Comparison of ENCODE assay signal across 23 cellular contexts in genomic region chr13:111789011-111789410, GRCh38.
"Had no signal": no experiment of that assay in that cellular context is flagged by ENCODE, and none has a peak within 500 bp of the region (broad histone marks: within the 10 kb centered on the region; RNA-seq: fewer than 3 reads in every experiment).

No MANE protein-coding gene starts in this region.

- H3K27ac ChIP-seq: brain microvascular endothelial cell, esophagus squamous epithelium, heart right ventricle, parathyroid adenoma, right atrium auricular region, tibial nerve had no signal

- H3K9me3 Mint-ChIP-seq: activated CD4-positive, alpha-beta memory T cell treated with anti-CD3 and anti-CD28 coated beads for 36 hours; activated naive CD4-positive, alpha-beta T cell treated with anti-CD3 and anti-CD28 coated beads, Interleukin-2, amount 10 ng/mL, durations not matched to agents 7 days and 5 days; activated naive CD8-positive, alpha-beta T cell treated with anti-CD3 and anti-CD28 coated beads, Interleukin-2, amount 10 ng/mL, durations not matched to agents 7 days and 5 days; activated T-cell treated with anti-CD3 and anti-CD28 coated beads, Interleukin-2, amount 50 U/mL, for 24 hours; mesothelial cell of epicardium; naive B cell; nephron progenitor cell had no signal

- H2AFZ ChIP-seq: parathyroid adenoma had no signal

- DNase-seq: activated CD4-positive, alpha-beta memory T cell treated with anti-CD3 and anti-CD28 coated beads for 36 hours; activated CD4-positive, alpha-beta T cell treated with anti-CD3 and anti-CD28 coated beads for 4 hours; activated CD8-positive, alpha-beta memory T cell treated with anti-CD3 and anti-CD28 coated beads, Interleukin-2, amount 50 U/mL, for 48 hours; activated gamma-delta T cell; activated naive CD4-positive, alpha-beta T cell treated with anti-CD3 and anti-CD28 coated beads, Interleukin-2, amount 10 ng/mL, durations not matched to agents 7 days and 5 days; activated naive CD8-positive, alpha-beta T cell treated with anti-CD3 and anti-CD28 coated beads, Interleukin-2, amount 10 ng/mL, durations not matched to agents 7 days and 5 days; activated T-cell treated with anti-CD3 and anti-CD28 coated beads, Interleukin-2, amount 50 U/mL, for 24 hours; brain microvascular endothelial cell; cortex of kidney; esophagus squamous epithelium; foreskin melanocyte; heart right ventricle; naive B cell; nephron progenitor cell; nucleus accumbens; stimulated activated CD4-positive, alpha-beta T cell treated with anti-CD3 and anti-CD28 coated beads, Interleukin-2, amount 100 ng/mL, for 48 hours; stimulated activated naive CD4-positive, alpha-beta T cell treated with Interleukin-2 at 50 U/mL for 16 hours had no signal

- ATAC-seq: heart right ventricle had no signal

- H3K4me3 Mint-ChIP-seq: activated CD4-positive, alpha-beta memory T cell treated with anti-CD3 and anti-CD28 coated beads for 36 hours; activated naive CD4-positive, alpha-beta T cell treated with anti-CD3 and anti-CD28 coated beads, Interleukin-2, amount 10 ng/mL, durations not matched to agents 7 days and 5 days; activated naive CD8-positive, alpha-beta T cell treated with anti-CD3 and anti-CD28 coated beads, Interleukin-2, amount 10 ng/mL, durations not matched to agents 7 days and 5 days; activated T-cell treated with anti-CD3 and anti-CD28 coated beads, Interleukin-2, amount 50 U/mL, for 24 hours; mesothelial cell of epicardium; naive B cell; nephron progenitor cell had no signal

- H3K36me3 ChIP-seq: brain microvascular endothelial cell, esophagus squamous epithelium, heart right ventricle, right atrium auricular region, tibial nerve had no signal

- H3K9ac ChIP-seq: parathyroid adenoma had no signal

- FAIRE-seq: astrocyte, urothelium cell line had no signal

- H3K4me1 ChIP-seq: esophagus squamous epithelium, heart right ventricle, parathyroid adenoma, right atrium auricular region, tibial nerve had no signal

- H3K79me2 ChIP-seq: parathyroid adenoma had no signal

- H3K27me3 Mint-ChIP-seq: activated CD4-positive, alpha-beta memory T cell treated with anti-CD3 and anti-CD28 coated beads for 36 hours; activated naive CD4-positive, alpha-beta T cell treated with anti-CD3 and anti-CD28 coated beads, Interleukin-2, amount 10 ng/mL, durations not matched to agents 7 days and 5 days; activated naive CD8-positive, alpha-beta T cell treated with anti-CD3 and anti-CD28 coated beads, Interleukin-2, amount 10 ng/mL, durations not matched to agents 7 days and 5 days; activated T-cell treated with anti-CD3 and anti-CD28 coated beads, Interleukin-2, amount 50 U/mL, for 24 hours; naive B cell had no signal

- H3K27ac Mint-ChIP-seq: activated CD4-positive, alpha-beta memory T cell treated with anti-CD3 and anti-CD28 coated beads for 36 hours; activated naive CD4-positive, alpha-beta T cell treated with anti-CD3 and anti-CD28 coated beads, Interleukin-2, amount 10 ng/mL, durations not matched to agents 7 days and 5 days; activated naive CD8-positive, alpha-beta T cell treated with anti-CD3 and anti-CD28 coated beads, Interleukin-2, amount 10 ng/mL, durations not matched to agents 7 days and 5 days; activated T-cell treated with anti-CD3 and anti-CD28 coated beads, Interleukin-2, amount 50 U/mL, for 24 hours; mesothelial cell of epicardium; naive B cell; nephron progenitor cell had no signal

- H3K4me3 ChIP-seq: esophagus squamous epithelium, heart right ventricle, right atrium auricular region, tibial nerve had no signal

- H3K4me1 Mint-ChIP-seq: activated naive CD4-positive, alpha-beta T cell treated with anti-CD3 and anti-CD28 coated beads, Interleukin-2, amount 10 ng/mL, durations not matched to agents 7 days and 5 days; activated naive CD8-positive, alpha-beta T cell treated with anti-CD3 and anti-CD28 coated beads, Interleukin-2, amount 10 ng/mL, durations not matched to agents 7 days and 5 days; mesothelial cell of epicardium; naive B cell; nephron progenitor cell had no signal

- H3K27me3 ChIP-seq: brain microvascular endothelial cell, right atrium auricular region, tibial nerve had no signal

- H3K9me3 ChIP-seq: esophagus squamous epithelium, heart right ventricle, right atrium auricular region, tibial nerve had no signal

- H3K36me3 Mint-ChIP-seq: activated CD4-positive, alpha-beta memory T cell treated with anti-CD3 and anti-CD28 coated beads for 36 hours; activated naive CD4-positive, alpha-beta T cell treated with anti-CD3 and anti-CD28 coated beads, Interleukin-2, amount 10 ng/mL, durations not matched to agents 7 days and 5 days; activated naive CD8-positive, alpha-beta T cell treated with anti-CD3 and anti-CD28 coated beads, Interleukin-2, amount 10 ng/mL, durations not matched to agents 7 days and 5 days; mesothelial cell of epicardium; naive B cell had no signal
